Comparison of ENCODE assay signal across 25 cellular contexts in the genomic region with DNA sequence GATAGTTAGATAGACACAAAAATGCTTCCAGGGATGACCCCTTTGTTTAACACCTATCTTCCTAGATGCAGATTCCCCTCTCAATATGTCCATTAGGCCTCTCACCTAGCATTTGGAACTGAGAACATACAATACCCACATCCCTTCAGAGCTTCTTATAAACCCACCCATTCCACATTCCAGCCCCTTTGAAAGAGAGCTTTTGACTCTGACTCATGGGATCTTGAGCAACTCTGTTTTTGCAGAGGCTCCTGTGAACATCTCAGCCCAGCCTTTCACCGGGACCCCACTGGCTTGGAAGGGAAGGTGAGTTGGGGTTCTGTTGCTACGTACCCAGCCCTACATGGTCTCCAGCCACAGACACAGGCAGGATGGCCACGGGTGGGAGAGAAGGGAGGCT.
"Had no signal": no experiment of that assay in that cellular context is flagged by ENCODE, and none has a peak within 500 bp of the region (broad histone marks: within the 10 kb centered on the region; RNA-seq: fewer than 3 reads in every experiment).

No MANE protein-coding gene starts in this region.

- H3K27ac ChIP-seq: coronary artery, dorsolateral prefrontal cortex, heart right ventricle, neutrophil, prostate gland, suprapubic skin, tibial artery had no signal

- H3K4me3 Mint-ChIP-seq: activated B cell treated with CpG ODN at 0.5 μM for 24 hours; activated CD8-positive, alpha-beta T cell treated with anti-CD3 and anti-CD28 coated beads for 36 hours; activated naive CD4-positive, alpha-beta T cell treated with anti-CD3 and anti-CD28 coated beads, Interleukin-2, amount 50 U/mL, for 24 hours; activated naive CD8-positive, alpha-beta T cell treated with anti-CD3 and anti-CD28 coated beads, Interleukin-2, amount 50 U/mL, for 24 hours; activated T-cell treated with anti-CD3 and anti-CD28 coated beads, Interleukin-2, amount 50 U/mL, for 4 hours; mesothelial cell of epicardium; naive B cell; nephron progenitor cell; stimulated activated naive B cell treated with anti-CD40 and anti-IgM and Interleukin-4, amounts not matched to agents 10 μg/mL and 1 μg/mL and 100 μg/mL, for 72 hours; T-helper 2 cell treated with Interferon-gamma antibody and Interleukin-4, amounts not matched to agents 5 μg/mL and 100 μg/mL, for 36 hours had no signal

- H3K36me3 ChIP-seq: heart right ventricle, prostate gland, suprapubic skin, tibial artery had no signal

- H3K27me3 ChIP-seq: dorsolateral prefrontal cortex, heart right ventricle, neutrophil, suprapubic skin, tibial artery had no signal

- DNase-seq: activated B cell treated with CpG ODN at 0.5 μM for 24 hours; activated CD4-positive, alpha-beta T cell treated with anti-CD3 and anti-CD28 coated beads, Interleukin-2, amount 50 U/mL, for 1 hour; activated CD8-positive, alpha-beta T cell treated with anti-CD3 and anti-CD28 coated beads for 36 hours; activated naive CD8-positive, alpha-beta T cell treated with anti-CD3 and anti-CD28 coated beads, Interleukin-2, amount 50 U/mL, for 24 hours; activated T-cell treated with anti-CD3 and anti-CD28 coated beads, Interleukin-2, amount 50 U/mL, for 4 hours; cerebellar nuclear complex; dorsolateral prefrontal cortex; effector memory CD4-positive, alpha-beta T cell; heart right ventricle; mammary epithelial cell; naive B cell; nephron progenitor cell; stimulated activated CD4-positive, alpha-beta T cell treated with anti-CD3 and anti-CD28 coated beads, Interleukin-15, amount 100 ng/mL, for 24 hours; stimulated activated CD4-positive, alpha-beta T cell treated with anti-CD3 and anti-CD28 coated beads, Interleukin-2, amount 100 ng/mL, for 24 hours; stimulated activated naive B cell treated with anti-CD40 and anti-IgM and Interleukin-4, amounts not matched to agents 10 μg/mL and 1 μg/mL and 100 μg/mL, for 72 hours; T-helper 1 cell; tibial artery had no signal

- H3K9me3 ChIP-seq: heart right ventricle, neutrophil, prostate gland, suprapubic skin, tibial artery had no signal

- H3K27me3 Mint-ChIP-seq: activated B cell treated with CpG ODN at 0.5 μM for 24 hours; activated CD8-positive, alpha-beta T cell treated with anti-CD3 and anti-CD28 coated beads for 36 hours; activated naive CD4-positive, alpha-beta T cell treated with anti-CD3 and anti-CD28 coated beads, Interleukin-2, amount 50 U/mL, for 24 hours; activated naive CD8-positive, alpha-beta T cell treated with anti-CD3 and anti-CD28 coated beads, Interleukin-2, amount 50 U/mL, for 24 hours; naive B cell; stimulated activated naive B cell treated with anti-CD40 and anti-IgM and Interleukin-4, amounts not matched to agents 10 μg/mL and 1 μg/mL and 100 μg/mL, for 72 hours had no signal

- H3K4me1 Mint-ChIP-seq: activated B cell treated with CpG ODN at 0.5 μM for 24 hours; activated naive CD4-positive, alpha-beta T cell treated with anti-CD3 and anti-CD28 coated beads, Interleukin-2, amount 50 U/mL, for 24 hours; activated naive CD8-positive, alpha-beta T cell treated with anti-CD3 and anti-CD28 coated beads, Interleukin-2, amount 50 U/mL, for 24 hours; naive B cell; nephron progenitor cell; stimulated activated naive B cell treated with anti-CD40 and anti-IgM and Interleukin-4, amounts not matched to agents 10 μg/mL and 1 μg/mL and 100 μg/mL, for 72 hours had no signal

- H3K9me3 Mint-ChIP-seq: activated B cell treated with CpG ODN at 0.5 μM for 24 hours; activated CD8-positive, alpha-beta T cell treated with anti-CD3 and anti-CD28 coated beads for 36 hours; activated naive CD4-positive, alpha-beta T cell treated with anti-CD3 and anti-CD28 coated beads, Interleukin-2, amount 50 U/mL, for 24 hours; activated naive CD8-positive, alpha-beta T cell treated with anti-CD3 and anti-CD28 coated beads, Interleukin-2, amount 50 U/mL, for 24 hours; activated T-cell treated with anti-CD3 and anti-CD28 coated beads, Interleukin-2, amount 50 U/mL, for 4 hours; activated T-helper 2 cell treated with anti-CD3 and anti-CD28 coated beads, Interferon-gamma antibody, Interleukin-2, Interleukin-4, amounts not matched to agents 10 μg/mL and 5 μg/mL and 100 μg/mL, durations not matched to agents 14 hours and 24 hours and 36 hours; mesothelial cell of epicardium; naive B cell; nephron progenitor cell; stimulated activated naive B cell treated with anti-CD40 and anti-IgM and Interleukin-4, amounts not matched to agents 10 μg/mL and 1 μg/mL and 100 μg/mL, for 72 hours; T-helper 2 cell treated with Interferon-gamma antibody and Interleukin-4, amounts not matched to agents 5 μg/mL and 100 μg/mL, for 36 hours had no signal

- ATAC-seq: activated CD8-positive, alpha-beta T cell treated with anti-CD3 and anti-CD28 coated beads for 36 hours; activated naive CD8-positive, alpha-beta T cell treated with anti-CD3 and anti-CD28 coated beads, Interleukin-2, amount 50 U/mL, for 24 hours; activated T-cell treated with anti-CD3 and anti-CD28 coated beads, Interleukin-2, amount 50 U/mL, for 4 hours; heart right ventricle; stimulated activated naive B cell treated with anti-CD40 and anti-IgM and Interleukin-4, amounts not matched to agents 10 μg/mL and 1 μg/mL and 100 μg/mL, for 72 hours had no signal

- H3K36me3 Mint-ChIP-seq: mesothelial cell of epicardium, naive B cell had no signal

- H3K4me1 ChIP-seq: prostate gland, suprapubic skin had no signal

- H3K27ac Mint-ChIP-seq: activated B cell treated with CpG ODN at 0.5 μM for 24 hours; activated CD8-positive, alpha-beta T cell treated with anti-CD3 and anti-CD28 coated beads for 36 hours; activated naive CD4-positive, alpha-beta T cell treated with anti-CD3 and anti-CD28 coated beads, Interleukin-2, amount 50 U/mL, for 24 hours; activated naive CD8-positive, alpha-beta T cell treated with anti-CD3 and anti-CD28 coated beads, Interleukin-2, amount 50 U/mL, for 24 hours; activated T-helper 2 cell treated with anti-CD3 and anti-CD28 coated beads, Interferon-gamma antibody, Interleukin-2, Interleukin-4, amounts not matched to agents 10 μg/mL and 5 μg/mL and 100 μg/mL, durations not matched to agents 14 hours and 24 hours and 36 hours; mesothelial cell of epicardium; nephron progenitor cell; stimulated activated naive B cell treated with anti-CD40 and anti-IgM and Interleukin-4, amounts not matched to agents 10 μg/mL and 1 μg/mL and 100 μg/mL, for 72 hours; T-helper 2 cell treated with Interferon-gamma antibody and Interleukin-4, amounts not matched to agents 5 μg/mL and 100 μg/mL, for 36 hours had no signal

- H3K4me3 ChIP-seq: coronary artery, dorsolateral prefrontal cortex, heart right ventricle, prostate gland, suprapubic skin, tibial artery had no signal
